In genomic region chr9:128765499-128765898, GRCh38 we compare ENCODE assay signal across 1 cellular context.
TF ChIP-seq lines count a peak whose summit lies in the region.

No MANE protein-coding gene starts in this region.

TF ChIP-seq in HepG2, 621 proteins besides CTCF, POLR2A, EP300 and RAD21 (continues in another document):
- TF ChIP-seq SOX5 (CRISPR knock-in tag; IDR thresholded peaks at IDR 0.05; ENCODE audit: borderline replicate concordance) (peak; percentile 13; the same call in 1 of the 2 replicates), GTF3A (CRISPR knock-in tag; conservative IDR thresholded peaks at IDR 0.05) (no peak), ZNF407 (CRISPR knock-in tag; IDR thresholded peaks at IDR 0.05; ENCODE audit: not compliant biosample characterization) (no peak), ZNF709 (CRISPR knock-in tag; IDR thresholded peaks at IDR 0.05) (no peak), ZNF550 (CRISPR knock-in tag; IDR thresholded peaks at IDR 0.05; ENCODE audit: borderline replicate concordance) (no peak), HDAC6 (IDR thresholded peaks at IDR 0.05; ENCODE audit: low read depth, low read length) (no peak), XBP1 (CRISPR knock-in tag; IDR thresholded peaks at IDR 0.05) (no peak), CEBPG (CRISPR knock-in tag; IDR thresholded peaks at IDR 0.05) (no peak), SOX6 (IDR thresholded peaks at IDR 0.05) (no peak), SOX6 (CRISPR knock-in tag; IDR thresholded peaks at IDR 0.05) (peak; percentile 56), DMAP1 (CRISPR knock-in tag; IDR thresholded peaks at IDR 0.05) (no peak), ZNF879 (CRISPR knock-in tag; IDR thresholded peaks at IDR 0.05) (no peak), ZNF766 (CRISPR knock-in tag; IDR thresholded peaks at IDR 0.05; ENCODE audit: borderline replicate concordance) (no peak), AHR (CRISPR knock-in tag; IDR thresholded peaks at IDR 0.05) (no peak), MLXIP (CRISPR knock-in tag; IDR thresholded peaks at IDR 0.05; ENCODE audit: borderline replicate concordance) (no peak), NR2F1 (CRISPR knock-in tag; IDR thresholded peaks at IDR 0.05) (no peak), STAT5B (CRISPR knock-in tag; IDR thresholded peaks at IDR 0.05) (no peak), PRDM10 (CRISPR knock-in tag; IDR thresholded peaks at IDR 0.05; ENCODE audit: low read depth) (no peak), NFE2L2 (IDR thresholded peaks at IDR 0.05; ENCODE audit: low read length) (no peak), FOXK1 (CRISPR knock-in tag; IDR thresholded peaks at IDR 0.05; ENCODE audit: borderline replicate concordance, low read depth) (0 out of 2 replicates have a peak, but pooled peaks have one; percentile 35), CHCHD3 (CRISPR knock-in tag; IDR thresholded peaks at IDR 0.05) (no peak), ZNF776 (CRISPR knock-in tag; IDR thresholded peaks at IDR 0.05) (0 out of 2 replicates have a peak, but pooled peaks have one; percentile 34), FOXP1 (IDR thresholded peaks at IDR 0.05) (no peak), FOXP1 (CRISPR knock-in tag; IDR thresholded peaks at IDR 0.05) (no peak), ZNF577 (CRISPR knock-in tag; IDR thresholded peaks at IDR 0.05; ENCODE audit: borderline replicate concordance, low read depth) (no peak), NR2C2 (CRISPR knock-in tag; IDR thresholded peaks at IDR 0.05; ENCODE audit: borderline replicate concordance) (no peak), DMTF1 (CRISPR knock-in tag; IDR thresholded peaks at IDR 0.05) (no peak), ZBTB39 (CRISPR knock-in tag; IDR thresholded peaks at IDR 0.05) (peak; percentile 47; the same call in 1 of the 2 replicates), SIN3B (IDR thresholded peaks at IDR 0.05; ENCODE audit: low read length) (no peak), CSRNP2 (CRISPR knock-in tag; conservative IDR thresholded peaks at IDR 0.05; ENCODE audit: low read depth) (no peak), GATA4 (IDR thresholded peaks at IDR 0.05; ENCODE audit: borderline replicate concordance, low read depth) (no peak), NFIC (IDR thresholded peaks at IDR 0.05; ENCODE audit: low read length) (no peak), PATZ1 (CRISPR knock-in tag; IDR thresholded peaks at IDR 0.05) (peak; percentile 58), ATF5 (CRISPR knock-in tag; IDR thresholded peaks at IDR 0.05; ENCODE audit: low read depth) (no peak), KAT2B (IDR thresholded peaks at IDR 0.05; ENCODE audit: borderline replicate concordance, low read depth, low read length) (no peak)
